Comparison of ENCODE assay signal across 17 cellular contexts in the genomic region with DNA sequence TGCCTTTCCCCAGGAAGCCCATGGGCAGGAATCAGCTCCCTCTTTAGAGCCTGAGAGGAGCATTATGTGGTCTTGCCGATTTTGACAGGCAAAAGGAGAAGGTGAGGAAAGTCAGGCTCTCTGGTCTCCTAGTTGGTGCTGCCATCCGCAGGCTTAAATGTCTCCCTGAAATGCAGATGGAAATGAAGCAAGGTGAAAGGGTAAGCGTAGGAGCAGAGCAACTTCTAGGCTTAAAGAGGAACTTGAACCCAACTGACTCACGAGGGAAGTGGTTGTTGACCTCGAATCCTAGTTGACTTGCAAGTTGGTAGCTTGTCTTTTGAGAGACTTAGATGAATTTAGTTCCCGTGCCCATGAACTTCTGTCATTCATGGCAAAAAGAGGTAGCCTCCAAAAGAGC.
A peak's percentile ranks its signal among the peaks of the same experiment; 100 is the strongest.
DNase-seq lines count a peak whose midpoint lies in the region; ATAC-seq, FAIRE-seq and TF ChIP-seq lines count a peak whose summit lies in the region.
"Had no signal": no experiment of that assay in that cellular context is flagged by ENCODE, and none has a peak within 500 bp of the region (broad histone marks: within the 10 kb centered on the region; RNA-seq: fewer than 3 reads in every experiment).

No MANE protein-coding gene starts in this region.

- H3K4me1 Mint-ChIP-seq in T-helper 17 cell (peaks cover 22% of the 10 kb centered on the region), Calu3 (ENCODE audit: low read depth, unreplicated experiment) (peaks cover 46% of the 10 kb centered on the region)

- no peak overlapping the region for H2AFZ ChIP-seq in keratinocyte (ENCODE audit: control insufficient read depth, low read length)

- no peak for ATAC-seq in T-helper 17 cell
- no peak for ATAC-seq in HG03196 (IDR thresholded peaks at IDR 0.05; ENCODE audit: unreplicated experiment)
- ATAC-seq: body of pancreas; natural killer cell treated with Interleukin-12 subunit alpha and Interleukin-12 subunit beta and Interleukin-15 and Interleukin-18, amount 100 ng/mL, for 72 hours had no signal

- peak overlapping the region; percentile 5 for H3K27ac ChIP-seq in KOPT-K1 (ENCODE audit: low read depth, low read length, poor library complexity, severe bottlenecking)
- H3K27ac ChIP-seq in keratinocyte (ENCODE audit: control insufficient read depth, insufficient read depth, low read length) = no peak overlapping the region

- H3K9me3 ChIP-seq in KOPT-K1 (ENCODE audit: insufficient read depth, low read length, poor library complexity, severe bottlenecking) = peaks cover 9% of the 10 kb centered on the region
- H3K9me3 ChIP-seq in T-helper 17 cell (ENCODE audit: control insufficient read depth, low read length, poor library complexity, severe bottlenecking) = peaks cover 5% of the 10 kb centered on the region
- no peaks in the 10 kb centered on the region for H3K9me3 ChIP-seq in keratinocyte (ENCODE audit: control insufficient read depth, low read depth, low read length)
- H3K9me3 ChIP-seq: body of pancreas had no signal

- DNase-seq in CD1c-positive myeloid dendritic cell (ENCODE audit: extremely low spot score) = peak; percentile 92
- DNase-seq in T-helper 17 cell = no peak
- no peak for DNase-seq in keratinocyte (ENCODE audit: low read depth, low spot score)
- DNase-seq in hypothalamus (lab: John Stamatoyannopoulos, UW) = no peak
- no peak for DNase-seq in Calu3
- no peak for DNase-seq in COLO668 (lab: John Stamatoyannopoulos, UW; ENCODE audit: unreplicated experiment)
- DNase-seq: activated CD4-positive, alpha-beta T cell treated with anti-CD3 and anti-CD28 coated beads, Interleukin-2, amount 50 U/mL, for 48 hours; activated effector memory CD4-positive, alpha-beta T cell treated with Interleukin-2 at 50 U/mL for 16 hours; NCI-H345; stimulated activated CD4-positive, alpha-beta T cell treated with anti-CD3 and anti-CD28 coated beads, Interleukin-1b, Interleukin-23, amount 100 ng/mL, for 48 hours; stimulated activated CD8-positive, alpha-beta memory T cell treated with anti-CD3 and anti-CD28 coated beads, Interleukin-4, amount 100 ng/mL, for 48 hours had no signal

- no peak overlapping the region for H3K4me3 ChIP-seq in keratinocyte (ENCODE audit: control insufficient read depth in 2 of 3, extremely low read depth in 1 of 3, insufficient read depth in 2 of 3, low read depth in 1 of 3, low read length in 3 of 3)
- H3K4me3 ChIP-seq: body of pancreas had no signal

- CTCF ChIA-PET in Calu3 (lab: Charles Lee) = no interaction called here

- no peaks in the 10 kb centered on the region for H3K27me3 ChIP-seq in keratinocyte (ENCODE audit: control insufficient read depth, extremely low read depth, insufficient read depth, low read length)
- H3K27me3 ChIP-seq: body of pancreas had no signal

- FAIRE-seq in keratinocyte (lab: Jason Lieb, UNC) = no peak
- FAIRE-seq: RCC 7860 had no signal

- no peaks in the 10 kb centered on the region for H3K9me1 ChIP-seq in keratinocyte (ENCODE audit: control insufficient read depth, extremely low read depth, insufficient read depth, low read length)

- peaks cover 5% of the 10 kb centered on the region for H3K9me3 Mint-ChIP-seq in Calu3 (ENCODE audit: low read depth, unreplicated experiment)
- H3K9me3 Mint-ChIP-seq: natural killer cell treated with Interleukin-12 subunit alpha and Interleukin-12 subunit beta and Interleukin-15 and Interleukin-18, amount 100 ng/mL, for 72 hours had no signal

- H3K4me3 Mint-ChIP-seq in T-helper 17 cell = no peak overlapping the region
- H3K4me3 Mint-ChIP-seq in Calu3 (ENCODE audit: low read depth, unreplicated experiment) = no peak overlapping the region
- H3K4me3 Mint-ChIP-seq: natural killer cell treated with Interleukin-12 subunit alpha and Interleukin-12 subunit beta and Interleukin-15 and Interleukin-18, amount 100 ng/mL, for 72 hours; type B pancreatic cell had no signal

- H3K36me3 Mint-ChIP-seq in T-helper 17 cell (ENCODE audit: low read depth) (peaks cover 3% of the 10 kb centered on the region), Calu3 (ENCODE audit: insufficient read depth, unreplicated experiment) (peaks cover 17% of the 10 kb centered on the region)
- H3K36me3 Mint-ChIP-seq: natural killer cell treated with Interleukin-12 subunit alpha and Interleukin-12 subunit beta and Interleukin-15 and Interleukin-18, amount 100 ng/mL, for 72 hours; type B pancreatic cell had no signal

- H3K9ac ChIP-seq in keratinocyte (ENCODE audit: control insufficient read depth, extremely low read depth, insufficient read depth, low read length) = no peak overlapping the region

- no TSS peak for BruUV-seq in Calu3 (replicated peaks; lab: Mats Ljungman, UMichigan)

- H3K27me3 Mint-ChIP-seq in T-helper 17 cell (no peaks in the 10 kb centered on the region), Calu3 (ENCODE audit: unreplicated experiment) (no peaks in the 10 kb centered on the region)
- H3K27me3 Mint-ChIP-seq: type B pancreatic cell had no signal

- TF ChIP-seq CTCF in keratinocyte (optimal IDR thresholded peaks at IDR 0.05 in 1 of 3, IDR thresholded peaks at IDR 0.05 in 1 of 3, conservative IDR thresholded peaks at IDR 0.05 in 1 of 3; ENCODE audit: extremely low read depth in 1 of 3, insufficient read depth in 2 of 3, low read length in 3 of 3) (peak in 2 of 3 experiments; percentile 6 to 39), Calu3 (IDR thresholded peaks at IDR 0.05; ENCODE audit: unreplicated experiment) (no peak)

- H3K4me1 ChIP-seq in keratinocyte (ENCODE audit: control insufficient read depth, extremely low read depth, insufficient read depth, low read length) = peaks cover 49% of the 10 kb centered on the region

- H3K27ac Mint-ChIP-seq in T-helper 17 cell (peak overlapping the region; percentile 5), Calu3 (ENCODE audit: unreplicated experiment) (no peak overlapping the region)
- H3K27ac Mint-ChIP-seq: type B pancreatic cell had no signal

- no peak overlapping the region for H3K4me2 ChIP-seq in keratinocyte (ENCODE audit: control insufficient read depth, extremely low read depth, insufficient read depth, low read depth, low read length)

- dilution Hi-C loops in keratinocyte (cut with MboI; ENCODE audit: extremely low pct_ligation_motif_present, low sequenced_read_pairs) = no loop called here

- intact Hi-C loops in Calu3 (cut with micrococcal nuclease; ENCODE audit: unreplicated experiment) = no loop called here

- no peaks in the 10 kb centered on the region for H3K36me3 ChIP-seq in KOPT-K1 (ENCODE audit: insufficient read depth, low read length)
- no peaks in the 10 kb centered on the region for H3K36me3 ChIP-seq in keratinocyte (ENCODE audit: control insufficient read depth in 2 of 2, extremely low read depth in 1 of 2, insufficient read depth in 2 of 2, low read length in 2 of 2)

- H4K20me1 ChIP-seq in keratinocyte (ENCODE audit: control insufficient read depth, extremely low read depth, insufficient read depth, low read length) = no peaks in the 10 kb centered on the region

- no peaks in the 10 kb centered on the region for H3K79me2 ChIP-seq in keratinocyte (ENCODE audit: control insufficient read depth, insufficient read depth, low read length)
